ENCODE assay signal across 13 cellular contexts in genomic region chr13:113111821-113112220, GRCh38. TPM values are rescaled to one million over a fixed set of nuclear protein-coding genes. Genes with fewer than 3 reads are reported as not detected.
DNase-seq lines count a peak whose midpoint lies in the region; ATAC-seq and TF ChIP-seq lines count a peak whose summit lies in the region.
"Not testable (repeated sequence)": the region's sequence is repeated elsewhere in the genome, so short reads cannot be mapped to it uniquely, and the experiment has no call there.
"Had no signal": no experiment of that assay in that cellular context is flagged by ENCODE, and none has a peak within 500 bp of the region (broad histone marks: within the 10 kb centered on the region; RNA-seq: fewer than 3 reads in every experiment).

No MANE protein-coding gene starts in this region.

- H3K27ac Mint-ChIP-seq in activated naive CD4-positive, alpha-beta T cell treated with anti-CD3 and anti-CD28 coated beads, Interleukin-2, amount 10 ng/mL, durations not matched to agents 7 days and 5 days: not testable (repeated sequence)

- H3K4me2 ChIP-seq in osteoblast (ENCODE audit: insufficient read depth, low read length): not testable (repeated sequence)

- not testable (repeated sequence) for H3K36me3 Mint-ChIP-seq in activated naive CD4-positive, alpha-beta T cell treated with anti-CD3 and anti-CD28 coated beads, Interleukin-2, amount 10 ng/mL, durations not matched to agents 7 days and 5 days

- DNase-seq in activated CD4-positive, CD25-positive, alpha-beta regulatory T cell treated with anti-CD3 and anti-CD28 coated beads, Interleukin-2, amount 50 U/mL, for 72 hours: peak; percentile 28
- DNase-seq in activated naive CD4-positive, alpha-beta T cell treated with anti-CD3 and anti-CD28 coated beads, Interleukin-2, amount 10 ng/mL, durations not matched to agents 7 days and 5 days: peak; percentile 21
- DNase-seq in left cardiac atrium: peak; percentile 1
- peak; percentile 33 for DNase-seq in left lobe of liver (ENCODE audit: low spot score)
- DNase-seq in osteoblast (ENCODE audit: insufficient read length, low spot score, missing footprints): peak; percentile 6
- DNase-seq in spleen: peak; percentile 34

- not testable (repeated sequence) for H3K27ac ChIP-seq in HEK293 (ENCODE audit: extremely low read depth, low read depth, low read length); osteoblast (ENCODE audit: low read depth, low read length); spleen

- intact Hi-C loops in left cardiac atrium (cut with DNase I); spleen (cut with DNase I; ENCODE audit: low total_unique reads): not testable (repeated sequence)

- not testable (repeated sequence) for TF ChIP-seq POLR2A in spleen (IDR thresholded peaks at IDR 0.05)

- H3K4me3 ChIP-seq in HEK293 (ENCODE audit: low read depth, low read length); osteoblast (ENCODE audit: insufficient read depth, low read length); spleen: not testable (repeated sequence)

- not testable (repeated sequence) for H2AFZ ChIP-seq in osteoblast (ENCODE audit: low read length)

- POLR2A ChIA-PET in HEK293 (lab: Yijun Ruan, JAX): not testable (repeated sequence)

- not testable (repeated sequence) for H3K9me3 ChIP-seq in HEK293 (ENCODE audit: control insufficient read depth, insufficient read depth, low read depth, low read length); osteoblast (ENCODE audit: low read depth, low read length); spleen

- not testable (repeated sequence) for ATAC-seq in left cardiac atrium, left lobe of liver

- H3K36me3 ChIP-seq in HEK293 (ENCODE audit: control insufficient read depth in 2 of 2, insufficient read depth in 1 of 2, low read length in 2 of 2); osteoblast (ENCODE audit: insufficient read depth, low read length); spleen: not testable (repeated sequence)

- CTCF ChIA-PET in HEK293 (lab: Yijun Ruan, JAX); activated naive CD4-positive, alpha-beta T cell treated with anti-CD3 and anti-CD28 coated beads, Interleukin-2, amount 10 ng/mL, durations not matched to agents 7 days and 5 days (lab: Charles Lee): not testable (repeated sequence)

- H4K20me1 ChIP-seq in osteoblast (ENCODE audit: insufficient read depth, low read length): not testable (repeated sequence)

- H3K9me3 Mint-ChIP-seq in activated naive CD4-positive, alpha-beta T cell treated with anti-CD3 and anti-CD28 coated beads, Interleukin-2, amount 10 ng/mL, durations not matched to agents 7 days and 5 days: not testable (repeated sequence)

- not testable (repeated sequence) for H3K79me2 ChIP-seq in osteoblast (ENCODE audit: insufficient read depth, low read length)

- not testable (repeated sequence) for TF ChIP-seq CTCF in HEK293 (tag by site-specific recombination; IDR thresholded peaks at IDR 0.05); osteoblast (IDR thresholded peaks at IDR 0.05; ENCODE audit: extremely low read depth, low read depth, low read length); spleen (IDR thresholded peaks at IDR 0.05 in 8 of 11, conservative IDR thresholded peaks at IDR 0.05 in 3 of 11)

- not testable (repeated sequence) for H3K4me3 Mint-ChIP-seq in activated naive CD4-positive, alpha-beta T cell treated with anti-CD3 and anti-CD28 coated beads, Interleukin-2, amount 10 ng/mL, durations not matched to agents 7 days and 5 days

- 83 to 94% (median 89%) methylated on average over 5 of the region's 5 CpGs for WGBS in spleen, 5 donors

- peaks cover 29% of the 10 kb centered on the region for H3K27me3 Mint-ChIP-seq in activated naive CD4-positive, alpha-beta T cell treated with anti-CD3 and anti-CD28 coated beads, Interleukin-2, amount 10 ng/mL, durations not matched to agents 7 days and 5 days

- H3K4me1 ChIP-seq in HEK293 (ENCODE audit: control insufficient read depth, insufficient read depth, low read length); osteoblast (ENCODE audit: insufficient read depth, low read length): not testable (repeated sequence)
- H3K4me1 ChIP-seq in spleen: peaks cover 9 to 18% (median 15%) of the 10 kb centered on the region in 6 donors

- H3K27me3 ChIP-seq in osteoblast (ENCODE audit: insufficient read depth, low read length) (peaks cover 15% of the 10 kb centered on the region), spleen (replicated peaks in 1 of 7) (peaks cover 0 to 34% (median 21%) of the 10 kb centered on the region in 7 donors)

- H3K4me1 Mint-ChIP-seq in activated naive CD4-positive, alpha-beta T cell treated with anti-CD3 and anti-CD28 coated beads, Interleukin-2, amount 10 ng/mL, durations not matched to agents 7 days and 5 days: not testable (repeated sequence)

TF ChIP-seq in HEK293, 187 proteins besides CTCF, POLR2A, EP300 and RAD21:
- peak; percentile 85 for TF ChIP-seq ZNF18 (tag by site-specific recombination; IDR thresholded peaks at IDR 0.05)

RNA-seq across cellular contexts. Expression of gene F7, which starts 6.2 kb away (rescaled TPM):
- total RNA-seq in left cardiac atrium: under 1 TPM; 0.16 to 0.29 TPM
- total RNA-seq in left lobe of liver: 99.6 TPM
- under 0.01 TPM in 1 of 2 replicates, not detected in the other for total RNA-seq in osteoblast
- total RNA-seq in spleen: not detected
- under 1 TPM in 1 of 3 donors, not detected in 2; 0.03 TPM for polyA plus RNA-seq in spleen
- total RNA-seq: CD4-positive, alpha-beta T cell had no signal

RNA-seq across cellular contexts. Expression of gene F10, which starts 10.8 kb away (rescaled TPM):
- 10 to 100 TPM; 17.5 to 19.6 TPM for total RNA-seq in left cardiac atrium
- total RNA-seq in left lobe of liver: 124 TPM
- 0.29 TPM in 1 of 2 replicates, not detected in the other for total RNA-seq in osteoblast
- total RNA-seq in spleen: 1 to 10 TPM; 1.6 to 6.4 (median 3.0) TPM
- polyA plus RNA-seq in spleen: 1 to 10 TPM; 1.8 to 4.2 (median 2.0) TPM
- total RNA-seq: CD4-positive, alpha-beta T cell had no signal

RNA-seq across cellular contexts. Expression of gene PROZ, which starts 46.6 kb away (rescaled TPM):
- not detected for total RNA-seq in left cardiac atrium
- total RNA-seq in left lobe of liver: 50.2 TPM
- not detected in 2 replicates for total RNA-seq in osteoblast
- not detected for total RNA-seq in spleen
- polyA plus RNA-seq in spleen: under 1 TPM in 1 of 3 donors, not detected in 2; 0.11 TPM
- total RNA-seq: Caco-2; CD4-positive, alpha-beta T cell; H1; H9 had no signal
- polyA plus RNA-seq: A549, BJ, H1 had no signal

Comparison
In these comparisons a context has a peak if more than half of its experiments do, and no peak if none do; other contexts are left out.
1. RNA of gene F7, which starts 6.2 kb away (total RNA-seq): 99.6 TPM in left lobe of liver (single experiment); 0.16 to 0.29 TPM in left cardiac atrium, under 0.01 TPM in osteoblast and not detected in spleen; every median in the first group is over 10 times any median in the second.
2. RNA of gene PROZ, which starts 46.6 kb away (total RNA-seq): 50.2 TPM in left lobe of liver (single experiment); not detected in left cardiac atrium, not detected in osteoblast and not detected in spleen; every median in the first group is over 10 times any median in the second.
3. Peak in every context shown above with its lines, with median percentiles within 50 percentile points of each other: DNase-seq.